In the genomic region with DNA sequence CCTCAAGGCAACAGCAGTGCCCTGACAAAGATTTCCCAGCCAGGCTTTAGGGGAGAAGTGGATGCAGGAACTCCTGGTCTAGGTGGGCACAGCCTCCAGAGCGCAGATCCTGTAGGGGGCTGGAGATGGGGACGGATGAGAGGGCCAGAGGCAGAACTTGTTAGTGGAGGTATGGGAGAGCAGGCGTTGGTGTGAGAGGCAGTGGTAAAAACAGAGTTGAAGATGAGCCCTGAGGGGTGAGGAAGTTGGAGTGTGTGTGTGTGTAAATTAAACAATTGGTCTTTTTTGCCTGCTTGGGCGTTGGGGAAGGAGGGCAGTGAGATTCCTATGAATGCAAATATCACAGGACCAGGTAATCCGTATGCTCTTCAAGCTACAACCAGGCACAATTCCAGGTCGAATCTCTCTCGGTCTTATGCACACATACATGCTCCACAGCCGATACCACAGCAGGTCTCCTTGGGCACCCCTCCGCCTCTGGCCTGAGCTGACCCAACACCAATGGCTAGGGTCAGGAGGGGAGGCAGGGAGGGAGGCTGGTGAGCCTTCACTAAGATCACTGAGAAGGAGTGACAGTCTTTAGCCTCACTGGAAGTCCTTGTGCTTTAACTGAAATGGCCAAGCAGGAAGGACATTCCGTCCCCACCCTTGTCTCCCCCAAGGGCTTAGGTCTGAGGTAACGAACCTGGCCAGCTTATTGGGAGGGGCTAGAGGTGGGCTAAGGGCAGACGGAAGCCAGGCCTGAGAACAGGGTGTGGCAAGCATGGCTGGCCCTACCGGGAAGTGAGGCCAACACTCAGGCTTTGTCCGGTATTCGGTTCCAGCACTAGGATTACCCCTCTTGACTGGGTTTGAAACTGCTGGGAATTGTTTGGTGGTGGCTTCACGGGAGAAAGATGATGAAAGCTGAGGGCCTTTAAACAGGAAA, we compare ENCODE assay signal across 13 cellular contexts. TPM values are rescaled to one million over a fixed set of nuclear protein-coding genes. Genes with fewer than 3 reads are reported as not detected.
A peak's percentile ranks its signal among the peaks of the same experiment; 100 is the strongest.
DNase-seq lines count a peak whose midpoint lies in the region; ATAC-seq and TF ChIP-seq lines count a peak whose summit lies in the region.
"Had no signal": no experiment of that assay in that cellular context is flagged by ENCODE, and none has a peak within 500 bp of the region (broad histone marks: within the 10 kb centered on the region; RNA-seq: fewer than 3 reads in every experiment).

No MANE protein-coding gene starts in this region.

- no peaks in the 10 kb centered on the region for H3K9me2 ChIP-seq in MM.1S (replicated peaks; ENCODE audit: insufficient read depth, low read length)

- TF ChIP-seq POLR2A in upper lobe of left lung (IDR thresholded peaks at IDR 0.05), result peak in 1 of 4 donors; percentile 31

- H3K4me1 Mint-ChIP-seq in activated T-cell treated with anti-CD3 and anti-CD28 coated beads, Interleukin-2, amount 50 U/mL, for 24 hours (ENCODE audit: low read depth), result peaks cover 3% of the 10 kb centered on the region

- H3K79me2 ChIP-seq in MM.1S (ENCODE audit: low read length), result no peaks in the 10 kb centered on the region

- H3K4me3 Mint-ChIP-seq in activated T-cell treated with anti-CD3 and anti-CD28 coated beads, Interleukin-2, amount 50 U/mL, for 24 hours, result no peak overlapping the region

- TF ChIP-seq CTCF in coronary artery (IDR thresholded peaks at IDR 0.05) (no peak), upper lobe of left lung (IDR thresholded peaks at IDR 0.05) (peak in 1 of 6 experiments; percentile 5), MM.1S (IDR thresholded peaks at IDR 0.05; ENCODE audit: low read length) (no peak)

- H3K27me3 Mint-ChIP-seq in activated T-cell treated with anti-CD3 and anti-CD28 coated beads, Interleukin-2, amount 50 U/mL, for 24 hours, result peaks cover 69% of the 10 kb centered on the region

- DNase-seq in NCI-H748 (lab: John Stamatoyannopoulos, UW; ENCODE audit: unreplicated experiment) (peak; percentile 26), NCI-H748 treated with DMSO at 0.1 percent for 48 hours (lab: John Stamatoyannopoulos, UW) (no peak), coronary artery (ENCODE audit: low spot score) (no peak), mesenteric fat pad (ENCODE audit: low spot score) (peak; percentile 81), upper lobe of left lung (peak in 1 of 2 donors; percentile 89), MM.1S (no peak), NCI-H187 treated with DMSO at 0.1 percent for 48 hours (lab: John Stamatoyannopoulos, UW) (no peak)
- DNase-seq in activated T-cell treated with anti-CD3 and anti-CD28 coated beads, Interleukin-2, amount 50 U/mL, for 24 hours, result no peak
- DNase-seq: anterior cingulate cortex, COR-L47, hypothalamus, NCI-H510A, right lobe of liver had no signal

- TF ChIP-seq EP300 in upper lobe of left lung (IDR thresholded peaks at IDR 0.05), result peak; percentile 89 to 99 (median 96)

- no peaks in the 10 kb centered on the region for H3K36me3 Mint-ChIP-seq in activated T-cell treated with anti-CD3 and anti-CD28 coated beads, Interleukin-2, amount 50 U/mL, for 24 hours (ENCODE audit: low read depth)

- H3K4me3 ChIP-seq in coronary artery, result no peak overlapping the region
- no peak overlapping the region for H3K4me3 ChIP-seq in upper lobe of left lung
- no peak overlapping the region for H3K4me3 ChIP-seq in MM.1S (ENCODE audit: low read length)
- H3K4me3 ChIP-seq: right lobe of liver had no signal

- peak; percentile 47 to 88 for ATAC-seq in upper lobe of left lung (ENCODE audit: low FRiP score in 2 of 2)

- H3K27me3 ChIP-seq in upper lobe of left lung (peaks cover 0 to 21% (median 5%) of the 10 kb centered on the region in 4 donors), MM.1S (replicated peaks; ENCODE audit: insufficient read depth, low read length) (peaks cover 86% of the 10 kb centered on the region)
- H3K27me3 ChIP-seq: right lobe of liver had no signal

- no peak overlapping the region for H3K27ac Mint-ChIP-seq in activated T-cell treated with anti-CD3 and anti-CD28 coated beads, Interleukin-2, amount 50 U/mL, for 24 hours

- H3F3A ChIP-seq in MM.1S (ENCODE audit: insufficient read depth, low read length), result no peaks in the 10 kb centered on the region

- H3K4me1 ChIP-seq in upper lobe of left lung, result peaks cover 3 to 56% (median 29%) of the 10 kb centered on the region in 4 donors
- H3K4me1 ChIP-seq in MM.1S (ENCODE audit: low read length), result no peaks in the 10 kb centered on the region

- WGBS in upper lobe of left lung, 2 donors, result 45 to 57% methylated on average over 14 to 16 of the region's 16 CpGs

- H3K9me3 ChIP-seq in upper lobe of left lung, result no peaks in the 10 kb centered on the region
- no peaks in the 10 kb centered on the region for H3K9me3 ChIP-seq in MM.1S (replicated peaks; ENCODE audit: insufficient read depth, low read length)
- H3K9me3 ChIP-seq: right lobe of liver had no signal

- peak overlapping the region; percentile 50 to 79 for H3K27ac ChIP-seq in coronary artery
- peak overlapping the region; percentile 81 to 94 (median 82) for H3K27ac ChIP-seq in upper lobe of left lung
- H3K27ac ChIP-seq in MM.1S (ENCODE audit: low read length), result no peak overlapping the region
- H3K27ac ChIP-seq: right lobe of liver had no signal

- H3K9me3 Mint-ChIP-seq in activated T-cell treated with anti-CD3 and anti-CD28 coated beads, Interleukin-2, amount 50 U/mL, for 24 hours, result no peaks in the 10 kb centered on the region

- H3K36me3 ChIP-seq in upper lobe of left lung (peaks cover 0 to 9% (median 0%) of the 10 kb centered on the region in 4 donors), MM.1S (replicated peaks; ENCODE audit: insufficient read depth, low read length) (no peaks in the 10 kb centered on the region)
- H3K36me3 ChIP-seq: right lobe of liver had no signal

- no peak overlapping the region for H3K9ac ChIP-seq in MM.1S (ENCODE audit: low read length)

- H3K4me2 ChIP-seq in MM.1S (ENCODE audit: low read depth, low read length), result no peak overlapping the region

- no peak overlapping the region for H2AFZ ChIP-seq in MM.1S (ENCODE audit: low read length)

- no peaks in the 10 kb centered on the region for H4K20me1 ChIP-seq in MM.1S (ENCODE audit: insufficient read depth, low read length)

RNA-seq across cellular contexts. Expression of a gene that starts 1.5 kb away (rescaled TPM):
- total RNA-seq in mesenteric fat pad, result 11.7 TPM
- 1,000 to 10,000 TPM in 2 of 6 donors, 100 to 1,000 TPM in 4; 247 to 1,279 (median 821) TPM for total RNA-seq in upper lobe of left lung

RNA-seq across cellular contexts. Expression of a gene that starts 39.8 kb away (rescaled TPM):
- not detected for total RNA-seq in mesenteric fat pad
- total RNA-seq in upper lobe of left lung, result 10 to 100 TPM in 2 of 6 donors, 1 to 10 TPM in 4; 2.1 to 15.2 (median 6.6) TPM

RNA-seq across cellular contexts. Expression of a gene that starts 42.9 kb away (rescaled TPM):
- total RNA-seq in mesenteric fat pad, result not detected
- total RNA-seq in upper lobe of left lung, result 1 to 10 TPM in 2 of 6 donors, under 1 TPM in 2, not detected in 2; 0.30 to 1.5 (median 0.93) TPM
- total RNA-seq: right lobe of liver had no signal

RNA-seq across cellular contexts. Expression of a gene that starts 59.8 kb away (rescaled TPM):
- total RNA-seq in mesenteric fat pad (not detected), upper lobe of left lung (1 to 10 TPM in 1 of 6 donors, under 1 TPM in 3, not detected in 2; 0.39 to 1.4 (median 0.52) TPM)

Comparison
In these comparisons a context has a peak if more than half of its experiments do, and no peak if none do; other contexts are left out.
1. DNase-seq: peak in NCI-H748 (single experiment) and mesenteric fat pad (single experiment); none in NCI-H748 treated with DMSO at 0.1 percent for 48 hours (single experiment), coronary artery (single experiment), activated T-cell treated with anti-CD3 and anti-CD28 coated beads, Interleukin-2, amount 50 U/mL, for 24 hours (single experiment), MM.1S (single experiment) and NCI-H187 treated with DMSO at 0.1 percent for 48 hours (single experiment).
2. RNA of a gene that starts 1.5 kb away (total RNA-seq): 247 to 1,279 TPM in upper lobe of left lung; 11.7 TPM in mesenteric fat pad (single experiment); every median in the first group is over 10 times any median in the second.